In genomic region chr17:69945698-69946185, GRCh38 we compare ENCODE assay signal across 27 cellular contexts.
A peak's percentile ranks its signal among the peaks of the same experiment; 100 is the strongest.
DNase-seq lines count a peak whose midpoint lies in the region; ATAC-seq and TF ChIP-seq lines count a peak whose summit lies in the region.
"Had no signal": no experiment of that assay in that cellular context is flagged by ENCODE, and none has a peak within 500 bp of the region (broad histone marks: within the 10 kb centered on the region; RNA-seq: fewer than 3 reads in every experiment).

No MANE protein-coding gene starts in this region.

- no peaks in the 10 kb centered on the region for H3K9me3 Mint-ChIP-seq in effector memory CD8-positive, alpha-beta T cell
- H3K9me3 Mint-ChIP-seq: central memory CD8-positive, alpha-beta T cell had no signal

- no peak overlapping the region for H3K27ac Mint-ChIP-seq in effector memory CD8-positive, alpha-beta T cell

- no peak for TF ChIP-seq CTCF in heart left ventricle (IDR thresholded peaks at IDR 0.05)
- no peak for TF ChIP-seq CTCF in right atrium auricular region (IDR thresholded peaks at IDR 0.05)
- no peak for TF ChIP-seq CTCF in epithelial cell of proximal tubule (conservative IDR thresholded peaks at IDR 0.05; ENCODE audit: low read depth, low read length)

- H3K27ac ChIP-seq in heart left ventricle = peak overlapping the region in 7 of 12 donors; percentile 2 to 57 (median 45)
- no peak overlapping the region for H3K27ac ChIP-seq in right atrium auricular region
- H3K27ac ChIP-seq in mesodermal cell (ENCODE audit: low read depth, low read length, severe bottlenecking) = peak overlapping the region; percentile 11
- H3K27ac ChIP-seq: C4-2B, transverse colon had no signal

- intact Hi-C loops in heart left ventricle (cut with DNase I) = no loop called here

- H3K27me3 Mint-ChIP-seq in effector memory CD8-positive, alpha-beta T cell = no peaks in the 10 kb centered on the region
- H3K27me3 Mint-ChIP-seq: central memory CD8-positive, alpha-beta T cell had no signal

- no peaks in the 10 kb centered on the region for H3K9me3 ChIP-seq in heart left ventricle
- no peaks in the 10 kb centered on the region for H3K9me3 ChIP-seq in right atrium auricular region
- H3K9me3 ChIP-seq in mesodermal cell (ENCODE audit: control insufficient read depth, low read length) = no peaks in the 10 kb centered on the region
- no peaks in the 10 kb centered on the region for H3K9me3 ChIP-seq in MG63
- H3K9me3 ChIP-seq: HAP-1, transverse colon had no signal

- no peaks in the 10 kb centered on the region for H3K4me1 Mint-ChIP-seq in effector memory CD8-positive, alpha-beta T cell (ENCODE audit: low read depth in 2 of 2)
- H3K4me1 Mint-ChIP-seq: central memory CD8-positive, alpha-beta T cell had no signal

- peaks cover 0 to 16% (median 11%) of the 10 kb centered on the region in 12 donors for H3K4me1 ChIP-seq in heart left ventricle
- no peaks in the 10 kb centered on the region for H3K4me1 ChIP-seq in right atrium auricular region
- peaks cover 20% of the 10 kb centered on the region for H3K4me1 ChIP-seq in mesodermal cell (ENCODE audit: control insufficient read depth, insufficient read depth, low read length, poor library complexity, severe bottlenecking)
- H3K4me1 ChIP-seq: HAP-1, transverse colon had no signal

- H3K36me3 Mint-ChIP-seq in effector memory CD8-positive, alpha-beta T cell (ENCODE audit: insufficient read depth) = no peaks in the 10 kb centered on the region

- H3K36me3 ChIP-seq in heart left ventricle (no peaks in the 10 kb centered on the region), right atrium auricular region (no peaks in the 10 kb centered on the region), mesodermal cell (ENCODE audit: control insufficient read depth, insufficient read depth, low read length) (no peaks in the 10 kb centered on the region), MG63 (no peaks in the 10 kb centered on the region)
- H3K36me3 ChIP-seq: HAP-1, transverse colon had no signal

- no peak overlapping the region for H3K4me3 ChIP-seq in heart left ventricle
- H3K4me3 ChIP-seq in right atrium auricular region = no peak overlapping the region
- H3K4me3 ChIP-seq in epithelial cell of proximal tubule (ENCODE audit: low read depth, low read length) = no peak overlapping the region
- H3K4me3 ChIP-seq in mesodermal cell (ENCODE audit: extremely low read depth, insufficient read depth, low read length, poor library complexity, severe bottlenecking) = no peak overlapping the region
- no peak overlapping the region for H3K4me3 ChIP-seq in MG63
- H3K4me3 ChIP-seq: GM12878, HAP-1, transverse colon had no signal

- no peak overlapping the region for H3K4me3 Mint-ChIP-seq in effector memory CD8-positive, alpha-beta T cell
- H3K4me3 Mint-ChIP-seq: central memory CD8-positive, alpha-beta T cell had no signal

- WGBS in heart left ventricle, 4 donors = 9 to 22% (median 10%) methylated on average over 3 of the region's 3 CpGs
- WGBS in mesodermal cell (ENCODE audit: insufficient coverage in 2 of 2), 2 experiments = 100% methylated on average over 3 of the region's 3 CpGs

- DNase-seq in heart left ventricle (peak in 1 of 5 donors; percentile 16), right atrium auricular region (ENCODE audit: low spot score) (no peak), epithelial cell of proximal tubule (ENCODE audit: low read depth) (peak; percentile 13), MG63 (no peak)
- DNase-seq in effector memory CD8-positive, alpha-beta T cell = no peak
- DNase-seq: 8988T; activated CD4-positive, alpha-beta T cell treated with anti-CD3 and anti-CD28 coated beads, Interleukin-2, amount 50 U/mL, for 4 hours; activated T-cell treated with anti-CD3 and anti-CD28 coated beads for 4 hours; amygdala; effector CD4-positive, alpha-beta T cell; GDM1; kidney glomerular epithelial cell; NCI-H146; nucleus accumbens; SIG-M5; stimulated activated CD4-positive, alpha-beta T cell treated with anti-CD3 and anti-CD28 coated beads, Interleukin-2, amount 100 ng/mL, for 24 hours; stimulated activated naive CD8-positive, alpha-beta T cell treated with anti-CD3 and anti-CD28 coated beads, Interleukin-15, Interleukin-2, amounts not matched to agents 100 U/mL and 50 U/mL, for 24 hours; T-helper 1 cell; transverse colon had no signal

- peak; percentile 75 to 93 (median 88) for ATAC-seq in heart left ventricle
- no peak for ATAC-seq in effector memory CD8-positive, alpha-beta T cell (replicated peaks)
- ATAC-seq in GM18873 (IDR thresholded peaks at IDR 0.05; ENCODE audit: low FRiP score, unreplicated experiment) = no peak
- no peak for ATAC-seq in GM18867 (IDR thresholded peaks at IDR 0.05; ENCODE audit: unreplicated experiment)
- ATAC-seq: GM12878; HepG2; stimulated activated naive CD8-positive, alpha-beta T cell treated with anti-CD3 and anti-CD28 coated beads, Interleukin-15, Interleukin-2, amounts not matched to agents 100 U/mL and 50 U/mL, for 24 hours had no signal

- H3K27me3 ChIP-seq in heart left ventricle = no peaks in the 10 kb centered on the region
- H3K27me3 ChIP-seq in right atrium auricular region = no peaks in the 10 kb centered on the region
- no peaks in the 10 kb centered on the region for H3K27me3 ChIP-seq in MG63
- H3K27me3 ChIP-seq: transverse colon had no signal

- TF ChIP-seq POLR2A in heart left ventricle (IDR thresholded peaks at IDR 0.05) = no peak

Comparison
In these comparisons a context has a peak if more than half of its experiments do, and no peak if none do; other contexts are left out.
1. H3K27ac ChIP-seq: peak in heart left ventricle (7 of 12) and mesodermal cell (single experiment); none in right atrium auricular region (0 of 2).
2. ATAC-seq: peak in heart left ventricle (4 of 4); none in effector memory CD8-positive, alpha-beta T cell (single experiment), GM18873 (single experiment) and GM18867 (single experiment).